8 cellular contexts compared by ENCODE assay signal in the genomic region with DNA sequence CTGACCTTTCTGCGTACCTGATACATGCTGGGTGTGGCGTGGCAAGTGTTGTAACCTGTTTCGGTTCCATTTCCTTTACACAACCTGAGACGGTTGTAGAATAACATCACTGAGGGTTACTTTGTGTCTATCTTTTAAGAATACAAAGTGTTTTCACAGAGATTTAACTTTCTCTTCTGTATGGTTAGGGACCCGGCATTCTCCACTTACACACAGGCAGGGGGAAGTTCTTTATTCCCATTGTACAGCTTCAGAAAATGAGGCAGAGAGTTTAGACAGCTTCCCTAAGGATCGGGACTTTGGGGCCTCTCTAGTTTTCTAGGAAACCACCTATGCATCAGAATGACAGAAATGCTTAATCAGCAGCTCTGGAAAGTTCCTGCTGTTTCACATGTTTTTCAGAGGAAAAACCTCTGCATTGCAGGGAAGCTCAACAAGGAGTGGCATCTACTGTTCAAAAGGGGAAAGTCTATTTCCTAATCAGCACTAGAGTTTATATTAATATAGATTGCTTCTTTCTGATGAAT. TPM values are rescaled to one million over a fixed set of nuclear protein-coding genes. Genes with fewer than 3 reads are reported as not detected.
DNase-seq lines count a peak whose midpoint lies in the region; ATAC-seq and TF ChIP-seq lines count a peak whose summit lies in the region.

No MANE protein-coding gene starts in this region.

- H3K4me1 ChIP-seq in ascending aorta (peaks cover 0 to 21% of the 10 kb centered on the region in 2 donors), liver (ENCODE audit: control insufficient read depth in 4 of 4, insufficient read depth in 4 of 4, low read length in 3 of 4) (peaks cover 0 to 10% (median 6%) of the 10 kb centered on the region in 4 donors), testis (peaks cover 27% of the 10 kb centered on the region)

- H3K27me3 ChIP-seq in ascending aorta: no peaks in the 10 kb centered on the region
- no peaks in the 10 kb centered on the region for H3K27me3 ChIP-seq in liver (ENCODE audit: control insufficient read depth in 4 of 4, insufficient read depth in 4 of 4, low read length in 3 of 4)
- H3K27me3 ChIP-seq in testis: no peaks in the 10 kb centered on the region

- WGBS in liver: 2% methylated on average over 6 of the region's 6 CpGs
- WGBS in testis, 2 donors: 0 to 3% methylated on average over 6 of the region's 6 CpGs

- intact Hi-C loops in ascending aorta (cut with DNase I) (loop anchor here (1.0 to 10.0 kb wide), 5 partner anchors 89 to 846 kb away; a partner anchor contains a TSS), testis (cut with DNase I; ENCODE audit: low total_unique reads) (no loop called here)

- H3K9ac ChIP-seq in liver (ENCODE audit: low read depth in 1 of 2, low read length in 2 of 2): peak overlapping the region; percentile 93 to 100

- peak in 1 of 2 donors; percentile 27 for TF ChIP-seq RAD21 in liver (IDR thresholded peaks at IDR 0.05)

- H3K36me3 ChIP-seq in ascending aorta (no peaks in the 10 kb centered on the region), liver (ENCODE audit: control insufficient read depth in 4 of 4, insufficient read depth in 3 of 4, low read depth in 1 of 4, low read length in 3 of 4) (peaks cover 0 to 2% (median 0%) of the 10 kb centered on the region in 4 donors), testis (ENCODE audit: low read depth, missing control alignments) (no peaks in the 10 kb centered on the region)

- H3K4me3 ChIP-seq in ascending aorta (peak overlapping the region; percentile 63 to 75), liver (ENCODE audit: low read depth in 1 of 3, low read length in 3 of 3) (peak overlapping the region; percentile 59 to 98 (median 69)), testis (peak overlapping the region; percentile 67 to 74)

- DNase-seq in EH (ENCODE audit: low read depth) (peak; percentile 28), ascending aorta (ENCODE audit: low spot score in 2 of 2) (no peak), testis (no peak), NCI-H2171 (lab: John Stamatoyannopoulos, UW) (no peak), SHP77 treated with DMSO at 0.1 percent for 48 hours (lab: John Stamatoyannopoulos, UW) (no peak)

- no peak for TF ChIP-seq CTCF in ascending aorta (IDR thresholded peaks at IDR 0.05)
- TF ChIP-seq CTCF in liver (IDR thresholded peaks at IDR 0.05; ENCODE audit: low read depth, low read length, missing input control): no peak
- TF ChIP-seq CTCF in testis (IDR thresholded peaks at IDR 0.05): no peak

- H3K27ac ChIP-seq in ascending aorta (peak overlapping the region; percentile 90 to 94), liver (ENCODE audit: low read depth in 1 of 2, low read length in 2 of 2) (peak overlapping the region; percentile 99), testis (peak overlapping the region; percentile 89 to 92)

- ATAC-seq in GM19455 (IDR thresholded peaks at IDR 0.05; ENCODE audit: unreplicated experiment): peak; percentile 87
- ATAC-seq in HG03469 (IDR thresholded peaks at IDR 0.05; ENCODE audit: unreplicated experiment): peak; percentile 59

- H3K9me3 ChIP-seq in ascending aorta: no peaks in the 10 kb centered on the region
- H3K9me3 ChIP-seq in liver (ENCODE audit: control insufficient read depth in 4 of 4, low read length in 3 of 4): no peaks in the 10 kb centered on the region
- no peaks in the 10 kb centered on the region for H3K9me3 ChIP-seq in testis

- no peak for TF ChIP-seq POLR2A in testis (IDR thresholded peaks at IDR 0.05)

TF ChIP-seq in liver, 16 proteins besides CTCF, POLR2A, EP300 and RAD21:
- TF ChIP-seq RXRA (IDR thresholded peaks at IDR 0.05) (peak in 1 of 2 donors; percentile 79), FOXA2 (IDR thresholded peaks at IDR 0.05) (peak; percentile 10), FOXA1 (IDR thresholded peaks at IDR 0.05) (no peak), HNF4A (conservative IDR thresholded peaks at IDR 0.05) (peak; percentile 51 to 63), EGR1 (IDR thresholded peaks at IDR 0.05; ENCODE audit: low read depth in 2 of 2) (no peak), TAF1 (conservative IDR thresholded peaks at IDR 0.05) (no peak), GABPA (IDR thresholded peaks at IDR 0.05 in 1 of 2, conservative IDR thresholded peaks at IDR 0.05 in 1 of 2) (no peak), YY1 (IDR thresholded peaks at IDR 0.05) (peak; percentile 64), HNF4G (IDR thresholded peaks at IDR 0.05) (no peak), SP1 (IDR thresholded peaks at IDR 0.05) (peak; percentile 40), JUND (IDR thresholded peaks at IDR 0.05) (peak in 1 of 2 donors; percentile 18), NR2F2 (IDR thresholded peaks at IDR 0.05) (peak; percentile 4)
- TF ChIP-seq, protein P1, sequence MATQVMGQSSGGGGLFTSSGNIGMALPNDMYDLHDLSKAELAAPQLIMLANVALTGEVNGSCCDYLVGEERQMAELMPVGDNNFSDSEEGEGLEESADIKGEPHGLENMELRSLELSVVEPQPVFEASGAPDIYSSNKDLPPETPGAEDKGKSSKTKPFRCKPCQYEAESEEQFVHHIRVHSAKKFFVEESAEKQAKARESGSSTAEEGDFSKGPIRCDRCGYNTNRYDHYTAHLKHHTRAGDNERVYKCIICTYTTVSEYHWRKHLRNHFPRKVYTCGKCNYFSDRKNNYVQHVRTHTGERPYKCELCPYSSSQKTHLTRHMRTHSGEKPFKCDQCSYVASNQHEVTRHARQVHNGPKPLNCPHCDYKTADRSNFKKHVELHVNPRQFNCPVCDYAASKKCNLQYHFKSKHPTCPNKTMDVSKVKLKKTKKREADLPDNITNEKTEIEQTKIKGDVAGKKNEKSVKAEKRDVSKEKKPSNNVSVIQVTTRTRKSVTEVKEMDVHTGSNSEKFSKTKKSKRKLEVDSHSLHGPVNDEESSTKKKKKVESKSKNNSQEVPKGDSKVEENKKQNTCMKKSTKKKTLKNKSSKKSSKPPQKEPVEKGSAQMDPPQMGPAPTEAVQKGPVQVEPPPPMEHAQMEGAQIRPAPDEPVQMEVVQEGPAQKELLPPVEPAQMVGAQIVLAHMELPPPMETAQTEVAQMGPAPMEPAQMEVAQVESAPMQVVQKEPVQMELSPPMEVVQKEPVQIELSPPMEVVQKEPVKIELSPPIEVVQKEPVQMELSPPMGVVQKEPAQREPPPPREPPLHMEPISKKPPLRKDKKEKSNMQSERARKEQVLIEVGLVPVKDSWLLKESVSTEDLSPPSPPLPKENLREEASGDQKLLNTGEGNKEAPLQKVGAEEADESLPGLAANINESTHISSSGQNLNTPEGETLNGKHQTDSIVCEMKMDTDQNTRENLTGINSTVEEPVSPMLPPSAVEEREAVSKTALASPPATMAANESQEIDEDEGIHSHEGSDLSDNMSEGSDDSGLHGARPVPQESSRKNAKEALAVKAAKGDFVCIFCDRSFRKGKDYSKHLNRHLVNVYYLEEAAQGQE (IDR thresholded peaks at IDR 0.05): no peak
- TF ChIP-seq, protein P2, sequence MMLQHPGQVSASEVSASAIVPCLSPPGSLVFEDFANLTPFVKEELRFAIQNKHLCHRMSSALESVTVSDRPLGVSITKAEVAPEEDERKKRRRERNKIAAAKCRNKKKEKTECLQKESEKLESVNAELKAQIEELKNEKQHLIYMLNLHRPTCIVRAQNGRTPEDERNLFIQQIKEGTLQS (IDR thresholded peaks at IDR 0.05): no peak
- TF ChIP-seq, protein P3, sequence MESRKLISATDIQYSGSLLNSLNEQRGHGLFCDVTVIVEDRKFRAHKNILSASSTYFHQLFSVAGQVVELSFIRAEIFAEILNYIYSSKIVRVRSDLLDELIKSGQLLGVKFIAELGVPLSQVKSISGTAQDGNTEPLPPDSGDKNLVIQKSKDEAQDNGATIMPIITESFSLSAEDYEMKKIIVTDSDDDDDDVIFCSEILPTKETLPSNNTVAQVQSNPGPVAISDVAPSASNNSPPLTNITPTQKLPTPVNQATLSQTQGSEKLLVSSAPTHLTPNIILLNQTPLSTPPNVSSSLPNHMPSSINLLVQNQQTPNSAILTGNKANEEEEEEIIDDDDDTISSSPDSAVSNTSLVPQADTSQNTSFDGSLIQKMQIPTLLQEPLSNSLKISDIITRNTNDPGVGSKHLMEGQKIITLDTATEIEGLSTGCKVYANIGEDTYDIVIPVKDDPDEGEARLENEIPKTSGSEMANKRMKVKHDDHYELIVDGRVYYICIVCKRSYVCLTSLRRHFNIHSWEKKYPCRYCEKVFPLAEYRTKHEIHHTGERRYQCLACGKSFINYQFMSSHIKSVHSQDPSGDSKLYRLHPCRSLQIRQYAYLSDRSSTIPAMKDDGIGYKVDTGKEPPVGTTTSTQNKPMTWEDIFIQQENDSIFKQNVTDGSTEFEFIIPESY (IDR thresholded peaks at IDR 0.05): no peak
- TF ChIP-seq, protein P4, sequence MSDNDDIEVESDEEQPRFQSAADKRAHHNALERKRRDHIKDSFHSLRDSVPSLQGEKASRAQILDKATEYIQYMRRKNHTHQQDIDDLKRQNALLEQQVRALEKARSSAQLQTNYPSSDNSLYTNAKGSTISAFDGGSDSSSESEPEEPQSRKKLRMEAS (IDR thresholded peaks at IDR 0.05): peak; percentile 37

RNA-seq across cellular contexts. Expression of a gene that starts 41.3 kb away (rescaled TPM):
- 266 TPM for total RNA-seq in ascending aorta
- 100 to 1,000 TPM in 1 of 2 donors, 10 to 100 TPM in 1; 89.1 to 126 TPM for total RNA-seq in liver
- polyA plus RNA-seq in liver: 10 to 100 TPM; 43.3 to 72.9 TPM
- total RNA-seq in testis: 100 to 1,000 TPM; 241 to 260 TPM
- 195 TPM for polyA plus RNA-seq in testis (ENCODE audit: insufficient read depth, low read depth, low replicate concordance)
